ENCODE assay signal across 1 cellular context in genomic region chr19:40421468-40421778, GRCh38.
TF ChIP-seq lines count a peak whose summit lies in the region.

No MANE protein-coding gene starts in this region.

TF ChIP-seq in K562, 482 proteins besides CTCF, POLR2A, EP300 and RAD21:
- TF ChIP-seq CTBP1 (IDR thresholded peaks at IDR 0.05; ENCODE audit: borderline replicate concordance) (peak; percentile 1; the same call in 1 of the 2 replicates), MNT (conservative IDR thresholded peaks at IDR 0.05) (0 out of 4 replicates have a peak, but pooled peaks of 1 of the 2 experiments have one; percentile 6), L3MBTL2 (IDR thresholded peaks at IDR 0.05) (0 out of 2 replicates have a peak, but pooled peaks have one; percentile 32), DMBX1 (CRISPR knock-in tag; IDR thresholded peaks at IDR 0.05; ENCODE audit: borderline replicate concordance) (0 out of 2 replicates have a peak, but pooled peaks have one; percentile 36), POLR2AphosphoS5 (IDR thresholded peaks at IDR 0.05; ENCODE audit: control insufficient read depth, insufficient read depth, low read depth, low read length) (0 out of 2 replicates have a peak, but pooled peaks have one; percentile 37), TOE1 (IDR thresholded peaks at IDR 0.05; ENCODE audit: borderline replicate concordance) (0 out of 2 replicates have a peak, but pooled peaks have one; percentile 5), TOE1 (CRISPR knock-in tag; IDR thresholded peaks at IDR 0.05; ENCODE audit: borderline replicate concordance, low read depth) (no peak), HDAC8 (tag; IDR thresholded peaks at IDR 0.05) (no peak), ZNF24 (IDR thresholded peaks at IDR 0.05) (no peak), GTF2E2 (tag; IDR thresholded peaks at IDR 0.05) (0 out of 2 replicates have a peak, but pooled peaks have one; percentile 6), VEZF1 (CRISPR knock-in tag; IDR thresholded peaks at IDR 0.05) (peak; percentile 43; the same call in 1 of the 2 replicates), MTA3 (IDR thresholded peaks at IDR 0.05; ENCODE audit: borderline replicate concordance) (0 out of 2 replicates have a peak, but pooled peaks have one; percentile 23)
- TF ChIP-seq, protein P1, sequence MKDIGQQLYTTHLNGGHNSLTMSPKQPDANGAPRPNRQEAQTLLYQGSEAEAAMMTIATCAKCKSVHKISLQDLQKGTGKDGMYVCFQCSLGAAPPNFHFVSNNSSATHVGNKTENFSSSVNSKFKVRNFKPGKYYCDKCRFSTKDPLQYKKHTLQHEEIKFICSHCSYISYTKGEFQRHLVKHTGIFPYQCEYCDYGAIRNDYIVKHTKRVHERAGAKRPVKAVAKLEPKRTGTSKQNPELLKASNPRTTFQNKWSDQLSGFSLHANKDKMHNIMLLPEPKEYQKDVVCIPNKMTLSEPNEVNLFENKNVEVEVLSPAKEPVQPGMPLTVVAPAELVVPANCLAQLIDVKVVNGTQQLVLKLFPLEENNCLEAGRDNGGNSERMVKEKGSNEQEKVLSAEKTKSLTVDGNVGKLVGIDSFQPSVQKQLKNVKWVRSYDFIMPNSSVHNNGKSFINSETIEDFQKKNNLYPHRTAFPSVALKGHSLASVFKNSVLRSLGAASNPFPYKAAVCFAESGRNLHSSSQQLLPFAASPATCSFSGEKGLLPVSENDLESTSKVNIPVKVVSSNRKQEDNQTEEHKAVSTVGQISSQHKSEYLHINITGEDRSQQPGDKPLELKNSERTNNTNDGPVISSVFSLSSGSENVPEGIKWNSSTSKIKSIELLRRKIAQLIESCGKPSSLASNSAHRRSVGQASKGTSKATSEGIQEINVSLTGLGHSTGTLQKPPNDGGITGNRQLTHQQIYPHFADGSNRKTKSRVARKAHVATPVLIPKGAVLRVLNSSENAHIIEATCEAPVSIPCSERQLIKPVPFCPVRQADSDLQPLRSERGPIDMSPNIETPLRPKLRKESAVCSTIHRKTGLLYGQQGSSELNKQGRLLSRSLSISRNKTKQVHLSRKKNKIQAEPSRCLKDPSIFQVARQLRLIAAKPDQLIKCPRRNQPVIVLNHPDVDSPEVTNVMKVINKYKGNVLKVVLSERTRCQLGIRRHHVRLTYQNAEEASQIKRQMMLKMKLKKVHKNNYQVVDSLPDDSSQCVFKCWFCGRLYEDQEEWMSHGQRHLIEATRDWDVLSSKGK (CRISPR knock-in tag; IDR thresholded peaks at IDR 0.05): no peak
- TF ChIP-seq, protein P2, sequence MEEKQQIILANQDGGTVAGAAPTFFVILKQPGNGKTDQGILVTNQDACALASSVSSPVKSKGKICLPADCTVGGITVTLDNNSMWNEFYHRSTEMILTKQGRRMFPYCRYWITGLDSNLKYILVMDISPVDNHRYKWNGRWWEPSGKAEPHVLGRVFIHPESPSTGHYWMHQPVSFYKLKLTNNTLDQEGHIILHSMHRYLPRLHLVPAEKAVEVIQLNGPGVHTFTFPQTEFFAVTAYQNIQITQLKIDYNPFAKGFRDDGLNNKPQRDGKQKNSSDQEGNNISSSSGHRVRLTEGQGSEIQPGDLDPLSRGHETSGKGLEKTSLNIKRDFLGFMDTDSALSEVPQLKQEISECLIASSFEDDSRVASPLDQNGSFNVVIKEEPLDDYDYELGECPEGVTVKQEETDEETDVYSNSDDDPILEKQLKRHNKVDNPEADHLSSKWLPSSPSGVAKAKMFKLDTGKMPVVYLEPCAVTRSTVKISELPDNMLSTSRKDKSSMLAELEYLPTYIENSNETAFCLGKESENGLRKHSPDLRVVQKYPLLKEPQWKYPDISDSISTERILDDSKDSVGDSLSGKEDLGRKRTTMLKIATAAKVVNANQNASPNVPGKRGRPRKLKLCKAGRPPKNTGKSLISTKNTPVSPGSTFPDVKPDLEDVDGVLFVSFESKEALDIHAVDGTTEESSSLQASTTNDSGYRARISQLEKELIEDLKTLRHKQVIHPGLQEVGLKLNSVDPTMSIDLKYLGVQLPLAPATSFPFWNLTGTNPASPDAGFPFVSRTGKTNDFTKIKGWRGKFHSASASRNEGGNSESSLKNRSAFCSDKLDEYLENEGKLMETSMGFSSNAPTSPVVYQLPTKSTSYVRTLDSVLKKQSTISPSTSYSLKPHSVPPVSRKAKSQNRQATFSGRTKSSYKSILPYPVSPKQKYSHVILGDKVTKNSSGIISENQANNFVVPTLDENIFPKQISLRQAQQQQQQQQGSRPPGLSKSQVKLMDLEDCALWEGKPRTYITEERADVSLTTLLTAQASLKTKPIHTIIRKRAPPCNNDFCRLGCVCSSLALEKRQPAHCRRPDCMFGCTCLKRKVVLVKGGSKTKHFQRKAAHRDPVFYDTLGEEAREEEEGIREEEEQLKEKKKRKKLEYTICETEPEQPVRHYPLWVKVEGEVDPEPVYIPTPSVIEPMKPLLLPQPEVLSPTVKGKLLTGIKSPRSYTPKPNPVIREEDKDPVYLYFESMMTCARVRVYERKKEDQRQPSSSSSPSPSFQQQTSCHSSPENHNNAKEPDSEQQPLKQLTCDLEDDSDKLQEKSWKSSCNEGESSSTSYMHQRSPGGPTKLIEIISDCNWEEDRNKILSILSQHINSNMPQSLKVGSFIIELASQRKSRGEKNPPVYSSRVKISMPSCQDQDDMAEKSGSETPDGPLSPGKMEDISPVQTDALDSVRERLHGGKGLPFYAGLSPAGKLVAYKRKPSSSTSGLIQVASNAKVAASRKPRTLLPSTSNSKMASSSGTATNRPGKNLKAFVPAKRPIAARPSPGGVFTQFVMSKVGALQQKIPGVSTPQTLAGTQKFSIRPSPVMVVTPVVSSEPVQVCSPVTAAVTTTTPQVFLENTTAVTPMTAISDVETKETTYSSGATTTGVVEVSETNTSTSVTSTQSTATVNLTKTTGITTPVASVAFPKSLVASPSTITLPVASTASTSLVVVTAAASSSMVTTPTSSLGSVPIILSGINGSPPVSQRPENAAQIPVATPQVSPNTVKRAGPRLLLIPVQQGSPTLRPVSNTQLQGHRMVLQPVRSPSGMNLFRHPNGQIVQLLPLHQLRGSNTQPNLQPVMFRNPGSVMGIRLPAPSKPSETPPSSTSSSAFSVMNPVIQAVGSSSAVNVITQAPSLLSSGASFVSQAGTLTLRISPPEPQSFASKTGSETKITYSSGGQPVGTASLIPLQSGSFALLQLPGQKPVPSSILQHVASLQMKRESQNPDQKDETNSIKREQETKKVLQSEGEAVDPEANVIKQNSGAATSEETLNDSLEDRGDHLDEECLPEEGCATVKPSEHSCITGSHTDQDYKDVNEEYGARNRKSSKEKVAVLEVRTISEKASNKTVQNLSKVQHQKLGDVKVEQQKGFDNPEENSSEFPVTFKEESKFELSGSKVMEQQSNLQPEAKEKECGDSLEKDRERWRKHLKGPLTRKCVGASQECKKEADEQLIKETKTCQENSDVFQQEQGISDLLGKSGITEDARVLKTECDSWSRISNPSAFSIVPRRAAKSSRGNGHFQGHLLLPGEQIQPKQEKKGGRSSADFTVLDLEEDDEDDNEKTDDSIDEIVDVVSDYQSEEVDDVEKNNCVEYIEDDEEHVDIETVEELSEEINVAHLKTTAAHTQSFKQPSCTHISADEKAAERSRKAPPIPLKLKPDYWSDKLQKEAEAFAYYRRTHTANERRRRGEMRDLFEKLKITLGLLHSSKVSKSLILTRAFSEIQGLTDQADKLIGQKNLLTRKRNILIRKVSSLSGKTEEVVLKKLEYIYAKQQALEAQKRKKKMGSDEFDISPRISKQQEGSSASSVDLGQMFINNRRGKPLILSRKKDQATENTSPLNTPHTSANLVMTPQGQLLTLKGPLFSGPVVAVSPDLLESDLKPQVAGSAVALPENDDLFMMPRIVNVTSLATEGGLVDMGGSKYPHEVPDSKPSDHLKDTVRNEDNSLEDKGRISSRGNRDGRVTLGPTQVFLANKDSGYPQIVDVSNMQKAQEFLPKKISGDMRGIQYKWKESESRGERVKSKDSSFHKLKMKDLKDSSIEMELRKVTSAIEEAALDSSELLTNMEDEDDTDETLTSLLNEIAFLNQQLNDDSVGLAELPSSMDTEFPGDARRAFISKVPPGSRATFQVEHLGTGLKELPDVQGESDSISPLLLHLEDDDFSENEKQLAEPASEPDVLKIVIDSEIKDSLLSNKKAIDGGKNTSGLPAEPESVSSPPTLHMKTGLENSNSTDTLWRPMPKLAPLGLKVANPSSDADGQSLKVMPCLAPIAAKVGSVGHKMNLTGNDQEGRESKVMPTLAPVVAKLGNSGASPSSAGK (IDR thresholded peaks at IDR 0.05): peak; percentile 26; the same call in 1 of the 2 replicates
